2 cellular contexts compared by ENCODE assay signal in the genomic region with DNA sequence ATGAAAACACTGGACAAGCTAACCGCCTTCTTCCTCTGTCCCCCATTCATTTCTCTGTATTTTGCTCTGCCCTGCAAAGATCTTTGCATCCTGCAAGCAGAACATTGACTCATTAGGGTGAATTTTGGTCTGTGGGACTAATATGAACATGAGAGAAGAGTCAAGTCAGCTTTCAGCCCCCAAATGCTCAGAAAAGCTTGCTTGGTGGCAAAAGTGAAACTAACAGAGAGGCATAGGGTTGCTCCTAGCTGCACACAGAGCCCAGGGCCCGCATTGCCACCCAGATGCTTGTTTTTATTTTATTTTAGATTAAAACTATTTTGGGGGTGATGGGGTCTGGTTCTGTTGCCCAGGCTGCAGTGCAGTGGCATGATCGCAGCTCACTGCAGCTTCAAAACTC.
TF ChIP-seq lines count a peak whose summit lies in the region.

No MANE protein-coding gene starts in this region.

TF ChIP-seq in A549, 52 proteins besides CTCF, POLR2A, EP300 and RAD21:
- TF ChIP-seq RARB (CRISPR knock-in tag; IDR thresholded peaks at IDR 0.05), result no peak
- TF ChIP-seq RNF2 (IDR thresholded peaks at IDR 0.05; ENCODE audit: borderline replicate concordance, low read depth), result no peak
- no peak for TF ChIP-seq HEYL (CRISPR knock-in tag; IDR thresholded peaks at IDR 0.05)
- no peak for TF ChIP-seq ZSCAN20 (CRISPR knock-in tag; IDR thresholded peaks at IDR 0.05)
- TF ChIP-seq CHD4 (IDR thresholded peaks at IDR 0.05; ENCODE audit: borderline replicate concordance), result no peak
- TF ChIP-seq, protein P1, sequence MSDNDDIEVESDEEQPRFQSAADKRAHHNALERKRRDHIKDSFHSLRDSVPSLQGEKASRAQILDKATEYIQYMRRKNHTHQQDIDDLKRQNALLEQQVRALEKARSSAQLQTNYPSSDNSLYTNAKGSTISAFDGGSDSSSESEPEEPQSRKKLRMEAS (IDR thresholded peaks at IDR 0.05), result no peak
- no peak for TF ChIP-seq EHF (CRISPR knock-in tag; IDR thresholded peaks at IDR 0.05)
- no peak for TF ChIP-seq TP53 (CRISPR knock-in tag; IDR thresholded peaks at IDR 0.05)
- TF ChIP-seq, protein P2, sequence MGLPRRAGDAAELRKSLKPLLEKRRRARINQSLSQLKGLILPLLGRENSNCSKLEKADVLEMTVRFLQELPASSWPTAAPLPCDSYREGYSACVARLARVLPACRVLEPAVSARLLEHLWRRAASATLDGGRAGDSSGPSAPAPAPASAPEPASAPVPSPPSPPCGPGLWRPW (IDR thresholded peaks at IDR 0.05), result no peak
- TF ChIP-seq MYC (IDR thresholded peaks at IDR 0.05; ENCODE audit: borderline replicate concordance, low read length), result no peak
- TF ChIP-seq TFCP2L1 (CRISPR knock-in tag; IDR thresholded peaks at IDR 0.05), result no peak
- no peak for TF ChIP-seq BHLHE40 (IDR thresholded peaks at IDR 0.05; ENCODE audit: low read depth, low read length)
- TF ChIP-seq, protein P3, sequence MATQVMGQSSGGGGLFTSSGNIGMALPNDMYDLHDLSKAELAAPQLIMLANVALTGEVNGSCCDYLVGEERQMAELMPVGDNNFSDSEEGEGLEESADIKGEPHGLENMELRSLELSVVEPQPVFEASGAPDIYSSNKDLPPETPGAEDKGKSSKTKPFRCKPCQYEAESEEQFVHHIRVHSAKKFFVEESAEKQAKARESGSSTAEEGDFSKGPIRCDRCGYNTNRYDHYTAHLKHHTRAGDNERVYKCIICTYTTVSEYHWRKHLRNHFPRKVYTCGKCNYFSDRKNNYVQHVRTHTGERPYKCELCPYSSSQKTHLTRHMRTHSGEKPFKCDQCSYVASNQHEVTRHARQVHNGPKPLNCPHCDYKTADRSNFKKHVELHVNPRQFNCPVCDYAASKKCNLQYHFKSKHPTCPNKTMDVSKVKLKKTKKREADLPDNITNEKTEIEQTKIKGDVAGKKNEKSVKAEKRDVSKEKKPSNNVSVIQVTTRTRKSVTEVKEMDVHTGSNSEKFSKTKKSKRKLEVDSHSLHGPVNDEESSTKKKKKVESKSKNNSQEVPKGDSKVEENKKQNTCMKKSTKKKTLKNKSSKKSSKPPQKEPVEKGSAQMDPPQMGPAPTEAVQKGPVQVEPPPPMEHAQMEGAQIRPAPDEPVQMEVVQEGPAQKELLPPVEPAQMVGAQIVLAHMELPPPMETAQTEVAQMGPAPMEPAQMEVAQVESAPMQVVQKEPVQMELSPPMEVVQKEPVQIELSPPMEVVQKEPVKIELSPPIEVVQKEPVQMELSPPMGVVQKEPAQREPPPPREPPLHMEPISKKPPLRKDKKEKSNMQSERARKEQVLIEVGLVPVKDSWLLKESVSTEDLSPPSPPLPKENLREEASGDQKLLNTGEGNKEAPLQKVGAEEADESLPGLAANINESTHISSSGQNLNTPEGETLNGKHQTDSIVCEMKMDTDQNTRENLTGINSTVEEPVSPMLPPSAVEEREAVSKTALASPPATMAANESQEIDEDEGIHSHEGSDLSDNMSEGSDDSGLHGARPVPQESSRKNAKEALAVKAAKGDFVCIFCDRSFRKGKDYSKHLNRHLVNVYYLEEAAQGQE (IDR thresholded peaks at IDR 0.05), result no peak
- TF ChIP-seq HOXA7 (CRISPR knock-in tag; IDR thresholded peaks at IDR 0.05), result no peak
- TF ChIP-seq, protein P4, sequence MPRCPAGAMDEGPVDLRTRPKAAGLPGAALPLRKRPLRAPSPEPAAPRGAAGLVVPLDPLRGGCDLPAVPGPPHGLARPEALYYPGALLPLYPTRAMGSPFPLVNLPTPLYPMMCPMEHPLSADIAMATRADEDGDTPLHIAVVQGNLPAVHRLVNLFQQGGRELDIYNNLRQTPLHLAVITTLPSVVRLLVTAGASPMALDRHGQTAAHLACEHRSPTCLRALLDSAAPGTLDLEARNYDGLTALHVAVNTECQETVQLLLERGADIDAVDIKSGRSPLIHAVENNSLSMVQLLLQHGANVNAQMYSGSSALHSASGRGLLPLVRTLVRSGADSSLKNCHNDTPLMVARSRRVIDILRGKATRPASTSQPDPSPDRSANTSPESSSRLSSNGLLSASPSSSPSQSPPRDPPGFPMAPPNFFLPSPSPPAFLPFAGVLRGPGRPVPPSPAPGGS (IDR thresholded peaks at IDR 0.05), result no peak
- TF ChIP-seq CHD2 (IDR thresholded peaks at IDR 0.05; ENCODE audit: low read length, partially characterized antibody), result no peak

TF ChIP-seq in SK-N-SH, 30 proteins besides CTCF, POLR2A, EP300 and RAD21:
- TF ChIP-seq ELF1 (IDR thresholded peaks at IDR 0.05) (no peak), GATA2 (CRISPR knock-in tag; IDR thresholded peaks at IDR 0.05) (no peak)
- TF ChIP-seq, protein P5, sequence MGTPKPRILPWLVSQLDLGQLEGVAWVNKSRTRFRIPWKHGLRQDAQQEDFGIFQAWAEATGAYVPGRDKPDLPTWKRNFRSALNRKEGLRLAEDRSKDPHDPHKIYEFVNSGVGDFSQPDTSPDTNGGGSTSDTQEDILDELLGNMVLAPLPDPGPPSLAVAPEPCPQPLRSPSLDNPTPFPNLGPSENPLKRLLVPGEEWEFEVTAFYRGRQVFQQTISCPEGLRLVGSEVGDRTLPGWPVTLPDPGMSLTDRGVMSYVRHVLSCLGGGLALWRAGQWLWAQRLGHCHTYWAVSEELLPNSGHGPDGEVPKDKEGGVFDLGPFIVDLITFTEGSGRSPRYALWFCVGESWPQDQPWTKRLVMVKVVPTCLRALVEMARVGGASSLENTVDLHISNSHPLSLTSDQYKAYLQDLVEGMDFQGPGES (IDR thresholded peaks at IDR 0.05; ENCODE audit: low read depth, low read length), result no peak
